In genomic region chrX:119565110-119565663, GRCh38 we compare ENCODE assay signal across 1 cellular context.
A peak's percentile ranks its signal among the peaks of the same experiment; 100 is the strongest.
TF ChIP-seq lines count a peak whose summit lies in the region.

Gene STEEP1, minus strand, starts transcription at chrX:119565409. Its CDS starts 54 bp downstream, at chrX:119565355.

TF ChIP-seq in K562, 482 proteins besides CTCF, POLR2A, EP300 and RAD21 (continued from another document and continues in another):
- TF ChIP-seq ATF3 (IDR thresholded peaks at IDR 0.05) (peak; percentile 95), ATF3 (CRISPR knock-in tag; conservative IDR thresholded peaks at IDR 0.05) (no peak; the same call in 1 of the 2 replicates), RNF2 (IDR thresholded peaks at IDR 0.05) (peak; percentile 65), JUNB (CRISPR knock-in tag; conservative IDR thresholded peaks at IDR 0.05) (0 out of 2 replicates have a peak, but pooled peaks have one; percentile 23), TAF7 (tag; IDR thresholded peaks at IDR 0.05) (0 out of 2 replicates have a peak, but pooled peaks have one; percentile 37), RBFOX2 (IDR thresholded peaks at IDR 0.05; ENCODE audit: low read depth, low read length) (peak; percentile 68), SIN3A (IDR thresholded peaks at IDR 0.05; ENCODE audit: borderline replicate concordance in 2 of 2, control insufficient read depth in 1 of 2, low read depth in 2 of 2, low read length in 2 of 2) (peak; percentile 75 to 78; a peak in 3 of 4 replicates), L3MBTL2 (IDR thresholded peaks at IDR 0.05) (peak; percentile 56; the same call in 1 of the 2 replicates), TBP (optimal IDR thresholded peaks at IDR 0.05; ENCODE audit: low read depth, low read length) (peak; percentile 66), SP1 (CRISPR knock-in tag; IDR thresholded peaks at IDR 0.05) (peak; percentile 64; the same call in 1 of the 2 replicates), ZZZ3 (IDR thresholded peaks at IDR 0.05) (no peak), SMARCB1 (IDR thresholded peaks at IDR 0.05; ENCODE audit: insufficient read length, low read depth) (no peak), CREM (IDR thresholded peaks at IDR 0.05; ENCODE audit: low read depth) (peak; percentile 99), ZBTB12 (CRISPR knock-in tag; IDR thresholded peaks at IDR 0.05) (peak; percentile 85), TSC22D4 (tag; IDR thresholded peaks at IDR 0.05) (no peak), ATF1 (CRISPR knock-in tag; IDR thresholded peaks at IDR 0.05) (peak; percentile 95), ATF1 (tag; IDR thresholded peaks at IDR 0.05) (peak; percentile 99), ZNF592 (IDR thresholded peaks at IDR 0.05) (no peak), ETV5 (CRISPR knock-in tag; IDR thresholded peaks at IDR 0.05; ENCODE audit: low read depth) (0 out of 2 replicates have a peak, but pooled peaks have one; percentile 74), ELF1 (tag; IDR thresholded peaks at IDR 0.05) (peak; percentile 87), TAF1 (IDR thresholded peaks at IDR 0.05; ENCODE audit: control insufficient read depth, extremely low read depth, insufficient read depth, low read length, severe bottlenecking) (peak; percentile 78), ZFPM2 (CRISPR knock-in tag; IDR thresholded peaks at IDR 0.05) (no peak), HDAC2 (IDR thresholded peaks at IDR 0.05) (0 out of 2 replicates have a peak, but pooled peaks have one; percentile 35), HDAC1 (IDR thresholded peaks at IDR 0.05) (peak in 1 of 2 experiments; percentile 78; a peak in 2 of 4 replicates), RAD51 (IDR thresholded peaks at IDR 0.05; ENCODE audit: borderline replicate concordance, low read depth) (peak; percentile 94), PURB (CRISPR knock-in tag; IDR thresholded peaks at IDR 0.05; ENCODE audit: low read depth) (no peak), PML (IDR thresholded peaks at IDR 0.05; ENCODE audit: low read length) (0 out of 2 replicates have a peak, but pooled peaks have one; percentile 18), MEIS2 (IDR thresholded peaks at IDR 0.05; ENCODE audit: partially characterized antibody) (no peak), ZKSCAN1 (IDR thresholded peaks at IDR 0.05; ENCODE audit: low read depth, low read length) (no peak), NEUROD1 (IDR thresholded peaks at IDR 0.05; ENCODE audit: borderline replicate concordance, low read depth, low read length, partially characterized antibody) (peak; percentile 37), NUFIP1 (IDR thresholded peaks at IDR 0.05; ENCODE audit: partially characterized antibody) (no peak), SMAD4 (CRISPR knock-in tag; conservative IDR thresholded peaks at IDR 0.05) (peak; percentile 65), BHLHE40 (IDR thresholded peaks at IDR 0.05; ENCODE audit: low read length) (peak; percentile 93), ETV1 (tag; conservative IDR thresholded peaks at IDR 0.05; ENCODE audit: low read depth) (peak; percentile 92), THRA (IDR thresholded peaks at IDR 0.05) (no peak), ZFP1 (CRISPR knock-in tag; IDR thresholded peaks at IDR 0.05) (no peak), MLLT1 (IDR thresholded peaks at IDR 0.05) (peak in 1 of 2 experiments; percentile 25; a peak in 1 of 4 replicates), NONO (IDR thresholded peaks at IDR 0.05; ENCODE audit: low read depth in 2 of 2, low read length in 1 of 2) (peak in 1 of 2 experiments; percentile 95; a peak in 2 of 4 replicates), ZNF395 (CRISPR knock-in tag; IDR thresholded peaks at IDR 0.05) (no peak), HOXB6 (CRISPR knock-in tag; IDR thresholded peaks at IDR 0.05; ENCODE audit: borderline replicate concordance) (no peak), GTF2E2 (tag; IDR thresholded peaks at IDR 0.05) (peak; percentile 64), CXXC5 (CRISPR knock-in tag; IDR thresholded peaks at IDR 0.05) (peak; percentile 87), CHAMP1 (IDR thresholded peaks at IDR 0.05) (peak; percentile 88), ASH1L (IDR thresholded peaks at IDR 0.05; ENCODE audit: borderline replicate concordance, low read depth, partially characterized antibody) (peak; percentile 12), PRDM10 (IDR thresholded peaks at IDR 0.05; ENCODE audit: partially characterized antibody) (peak; percentile 99), NR2C1 (IDR thresholded peaks at IDR 0.05) (peak; percentile 29; the same call in 1 of the 2 replicates), NR2C1 (tag; IDR thresholded peaks at IDR 0.05) (no peak), MTA1 (IDR thresholded peaks at IDR 0.05; ENCODE audit: borderline replicate concordance) (peak; percentile 99), FOXK2 (conservative IDR thresholded peaks at IDR 0.05 in 1 of 2, IDR thresholded peaks at IDR 0.05 in 1 of 2; ENCODE audit: low read depth in 2 of 2) (peak; percentile 95 to 99), RBBP5 (IDR thresholded peaks at IDR 0.05; ENCODE audit: borderline replicate concordance, insufficient read depth, low read length, poor library complexity, severe bottlenecking) (peak; percentile 75), CTBP1 (IDR thresholded peaks at IDR 0.05; ENCODE audit: borderline replicate concordance) (0 out of 2 replicates have a peak, but pooled peaks have one; percentile 14)
